ENCODE assay signal across 1 cellular context in the genomic region with DNA sequence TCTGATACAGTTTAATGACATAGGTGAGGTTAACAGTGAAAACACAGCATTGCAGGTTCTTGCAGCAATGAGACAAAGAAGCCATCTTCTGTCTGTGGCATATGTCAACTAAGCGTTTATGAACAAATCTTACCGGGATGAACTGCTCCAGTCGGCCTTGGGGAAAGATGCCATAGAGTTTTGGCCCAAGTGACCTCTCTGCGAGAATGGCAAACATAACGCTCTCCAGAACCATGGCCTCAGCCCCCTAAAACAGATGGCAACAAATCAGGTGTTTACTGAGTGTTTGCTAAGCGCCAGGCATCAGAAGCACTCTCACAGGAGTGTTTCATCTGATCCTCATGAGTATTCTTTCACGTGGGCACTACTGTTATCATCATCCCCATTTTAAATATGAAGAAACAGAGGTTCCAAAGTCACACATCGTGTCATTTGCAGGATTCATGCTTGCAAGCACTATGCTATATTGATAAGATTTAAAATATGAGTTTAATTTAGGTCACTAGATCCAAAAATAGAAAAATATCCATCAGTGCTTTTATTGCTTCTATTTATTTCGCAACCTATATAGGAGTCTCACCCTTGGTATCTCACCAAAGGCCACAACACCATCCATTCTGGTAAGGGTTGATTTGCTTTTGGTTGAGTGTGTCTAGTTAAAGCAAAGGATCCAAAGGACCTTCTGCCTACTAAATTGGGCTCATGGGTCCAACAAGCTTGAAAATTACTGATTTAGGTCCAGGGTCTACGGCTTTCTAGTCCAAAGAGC.
TF ChIP-seq lines count a peak whose summit lies in the region.

No MANE protein-coding gene starts in this region.

TF ChIP-seq in HepG2, 621 proteins besides CTCF, POLR2A, EP300 and RAD21:
- TF ChIP-seq CEBPB (IDR thresholded peaks at IDR 0.05; ENCODE audit: borderline replicate concordance, low read depth, low read length) (peak; percentile 64; the same call in 1 of the 2 replicates), DPF2 (CRISPR knock-in tag; IDR thresholded peaks at IDR 0.05; ENCODE audit: borderline replicate concordance, low read depth) (no peak), RBM22 (optimal IDR thresholded peaks at IDR 0.05; ENCODE audit: low read length) (peak; percentile 35)
